Comparison of ENCODE assay signal across 8 cellular contexts in genomic region chr3:32569540-32570425, GRCh38. TPM values are rescaled to one million over a fixed set of nuclear protein-coding genes. Genes with fewer than 3 reads are reported as not detected.
DNase-seq lines count a peak whose midpoint lies in the region; ATAC-seq, FAIRE-seq and TF ChIP-seq lines count a peak whose summit lies in the region.

No MANE protein-coding gene starts in this region.

- H3K27ac Mint-ChIP-seq in CD4-positive, CD25-positive, alpha-beta regulatory T cell = peak overlapping the region; percentile 79 to 89 (median 85)
- peak overlapping the region; percentile 74 for H3K27ac Mint-ChIP-seq in activated naive CD8-positive, alpha-beta T cell

- H3K4me1 Mint-ChIP-seq in CD4-positive, CD25-positive, alpha-beta regulatory T cell = peaks cover 27 to 52% (median 38%) of the 10 kb centered on the region in 4 donors
- H3K4me1 Mint-ChIP-seq in activated naive CD8-positive, alpha-beta T cell (ENCODE audit: low read depth) = peaks cover 38% of the 10 kb centered on the region

- H3K4me1 ChIP-seq in CD4-positive, CD25-positive, alpha-beta regulatory T cell (ENCODE audit: control insufficient read depth, insufficient read depth, low read length, poor library complexity, severe bottlenecking) = peaks cover 25% of the 10 kb centered on the region
- peaks cover 6% of the 10 kb centered on the region for H3K4me1 ChIP-seq in Panc1 (ENCODE audit: control insufficient read depth, insufficient read depth, low read length)
- peaks cover 9 to 27% (median 13%) of the 10 kb centered on the region in 3 donors for H3K4me1 ChIP-seq in pancreas
- H3K4me1 ChIP-seq in upper lobe of right lung = peaks cover 24% of the 10 kb centered on the region

- in situ Hi-C loops in Panc1 (cut with HindIII; ENCODE audit: low pct_unique_long_range_greater_than_20kb, low sequenced_read_pairs) = no loop called here

- intact Hi-C loops in Panc1 (cut with micrococcal nuclease; ENCODE audit: unreplicated experiment) = no loop called here
- intact Hi-C loops in cardiac septum (cut with DNase I) = loop anchor here (2.0 kb wide), 1 partner anchor 67 kb away; the partner anchor contains the start of gene CMTM6
- intact Hi-C loops in pancreas (cut with DNase I) = no loop called here
- intact Hi-C loops in upper lobe of right lung (cut with DNase I) = no loop called here

- CTCF ChIA-PET in Panc1 (lab: Charles Lee) = no interaction called here

- POLR2A ChIA-PET in Panc1 (lab: Charles Lee) = interaction anchor here (0.6 kb wide), 1 partner anchor 60 kb away, joined by 3 read pairs; no protein-coding TSS in a partner anchor

- no peaks in the 10 kb centered on the region for H3K9me3 ChIP-seq in CD4-positive, CD25-positive, alpha-beta regulatory T cell (ENCODE audit: control insufficient read depth in 2 of 2, low read length in 2 of 2)
- H3K9me3 ChIP-seq in Panc1 (ENCODE audit: control insufficient read depth, insufficient read depth, low read depth, low read length) (no peaks in the 10 kb centered on the region), pancreas (no peaks in the 10 kb centered on the region), upper lobe of right lung (no peaks in the 10 kb centered on the region)

- peak overlapping the region; percentile 88 to 93 (median 91) for H3K4me3 Mint-ChIP-seq in CD4-positive, CD25-positive, alpha-beta regulatory T cell
- H3K4me3 Mint-ChIP-seq in activated naive CD8-positive, alpha-beta T cell = peak overlapping the region; percentile 92

- H3K27me3 Mint-ChIP-seq in CD4-positive, CD25-positive, alpha-beta regulatory T cell = no peaks in the 10 kb centered on the region
- no peaks in the 10 kb centered on the region for H3K27me3 Mint-ChIP-seq in activated naive CD8-positive, alpha-beta T cell

- peaks cover 0 to 1% (median 0%) of the 10 kb centered on the region in 7 donors for H3K9me3 Mint-ChIP-seq in CD4-positive, CD25-positive, alpha-beta regulatory T cell
- no peaks in the 10 kb centered on the region for H3K9me3 Mint-ChIP-seq in activated naive CD8-positive, alpha-beta T cell (ENCODE audit: low read depth)

- H3K27me3 ChIP-seq in CD4-positive, CD25-positive, alpha-beta regulatory T cell (ENCODE audit: control insufficient read depth, insufficient read depth, low read length) = no peaks in the 10 kb centered on the region
- H3K27me3 ChIP-seq in Panc1 (ENCODE audit: control insufficient read depth, insufficient read depth, low read length) (no peaks in the 10 kb centered on the region), pancreas (no peaks in the 10 kb centered on the region), upper lobe of right lung (no peaks in the 10 kb centered on the region)

- peaks cover 6% of the 10 kb centered on the region for H3K36me3 ChIP-seq in CD4-positive, CD25-positive, alpha-beta regulatory T cell (ENCODE audit: control insufficient read depth, insufficient read depth, low read length)
- H3K36me3 ChIP-seq in Panc1 (ENCODE audit: control insufficient read depth, insufficient read depth, low read length) = peaks cover 9% of the 10 kb centered on the region
- H3K36me3 ChIP-seq in pancreas = no peaks in the 10 kb centered on the region
- H3K36me3 ChIP-seq in upper lobe of right lung = peaks cover 15% of the 10 kb centered on the region

- DNase-seq in CD4-positive, CD25-positive, alpha-beta regulatory T cell = peak; percentile 25 to 49 (median 32)
- DNase-seq in GM19239 (ENCODE audit: insufficient read length, low spot score) = peak; percentile 27
- no peak for DNase-seq in Panc1 (ENCODE audit: low read depth, low spot score)
- DNase-seq in cardiac septum (ENCODE audit: low spot score) = peak; percentile 87
- DNase-seq in pancreas = peak; percentile 57 to 88 (median 70)
- peak; percentile 89 for DNase-seq in upper lobe of right lung

- TF ChIP-seq CTCF in Panc1 (IDR thresholded peaks at IDR 0.05) (no peak), pancreas (IDR thresholded peaks at IDR 0.05) (no peak), upper lobe of right lung (IDR thresholded peaks at IDR 0.05) (no peak)

- peaks cover 1% of the 10 kb centered on the region for H3K36me3 Mint-ChIP-seq in CD4-positive, CD25-positive, alpha-beta regulatory T cell
- H3K36me3 Mint-ChIP-seq in activated naive CD8-positive, alpha-beta T cell = peaks cover 4% of the 10 kb centered on the region

- WGBS in pancreas, 2 donors = 1% methylated on average over 35 to 41 of the region's 41 CpGs

- peak overlapping the region; percentile 84 for H3K27ac ChIP-seq in CD4-positive, CD25-positive, alpha-beta regulatory T cell (ENCODE audit: insufficient read depth, low read length, poor library complexity, severe bottlenecking)
- peak overlapping the region; percentile 79 for H3K27ac ChIP-seq in Panc1 (ENCODE audit: low read length)
- H3K27ac ChIP-seq in pancreas = peak overlapping the region; percentile 74 to 92 (median 90)
- peak overlapping the region; percentile 98 for H3K27ac ChIP-seq in upper lobe of right lung

- FAIRE-seq in GM19239 (lab: Jason Lieb, UNC) = peak; percentile 72
- no peak for FAIRE-seq in pancreas (lab: Jason Lieb, UNC)

- no TSS peak for BruUV-seq in Panc1 (replicated peaks; lab: Mats Ljungman, UMichigan)

- H3K4me3 ChIP-seq in CD4-positive, CD25-positive, alpha-beta regulatory T cell (ENCODE audit: low read depth, low read length) = peak overlapping the region; percentile 89
- H3K4me3 ChIP-seq in Panc1 (ENCODE audit: low read depth in 2 of 2, low read length in 2 of 2) (peak overlapping the region; percentile 76 to 81), pancreas (peak overlapping the region; percentile 55 to 99 (median 90)), upper lobe of right lung (peak overlapping the region; percentile 97)

- ATAC-seq in CD4-positive, CD25-positive, alpha-beta regulatory T cell (ENCODE audit: low read depth in 2 of 2) = peak in 1 of 2 donors; percentile 5
- ATAC-seq in HG03354 (IDR thresholded peaks at IDR 0.05; ENCODE audit: poor library complexity, severe bottlenecking, unreplicated experiment) (peak; percentile 52), Panc1 (peak; percentile 79), pancreas (peak; percentile 62 to 69 (median 66)), upper lobe of right lung (peak; percentile 77)

RNA-seq across cellular contexts. Expression of gene DYNC1LI1, which starts 0.9 kb away (rescaled TPM):
- 37.2 TPM for total RNA-seq in CD4-positive, CD25-positive, alpha-beta regulatory T cell
- 10 to 100 TPM; 24.8 to 33.3 (median 28.4) TPM for polyA plus RNA-seq in CD4-positive, CD25-positive, alpha-beta regulatory T cell
- total RNA-seq in Panc1 (2021; ENCODE audit: unreplicated experiment) (30.5 TPM), cardiac septum (56.8 TPM), pancreas (10 to 100 TPM in 5 of 6 donors, 1 to 10 TPM in 1; 9.9 to 13.8 (median 10.5) TPM), upper lobe of right lung (37.8 TPM)
- polyA plus RNA-seq in Panc1 (2012; ENCODE audit: insufficient read length) = 27.2 TPM
- 10 to 100 TPM in 1 of 2 donors, 1 to 10 TPM in 1; 6.3 to 15.1 TPM for polyA plus RNA-seq in pancreas
